Comparison of ENCODE assay signal across 29 cellular contexts in genomic region chr14:97361181-97361580, GRCh38.
"Had no signal": no experiment of that assay in that cellular context is flagged by ENCODE, and none has a peak within 500 bp of the region (broad histone marks: within the 10 kb centered on the region; RNA-seq: fewer than 3 reads in every experiment).

No MANE protein-coding gene starts in this region.

- H3K36me3 ChIP-seq: neural progenitor cell, neutrophil, ovary, right lobe of liver, sigmoid colon, stomach, thoracic aorta, thyroid gland, tibial nerve, upper lobe of left lung, vagina had no signal

- H3K4me2 ChIP-seq: neural progenitor cell had no signal

- H3K4me1 Mint-ChIP-seq: stimulated activated naive B cell treated with anti-CD40 and anti-IgM and Interleukin-4, amounts not matched to agents 10 μg/mL and 1 μg/mL and 100 μg/mL, for 72 hours had no signal

- H3K4me3 Mint-ChIP-seq: naive thymus-derived CD8-positive, alpha-beta T cell; natural killer cell treated with Interleukin-12 subunit alpha and Interleukin-12 subunit beta and Interleukin-15 and Interleukin-18, amount 100 ng/mL, for 72 hours; nephron progenitor cell; neural progenitor cell; stimulated activated effector memory CD8-positive, alpha-beta T cell treated with anti-CD3 and anti-CD28 coated beads, Interleukin-12 subunit alpha, Interleukin-12 subunit beta, amount 100 ng/mL, for 72 hours; stimulated activated naive B cell treated with anti-CD40 and anti-IgM and Interleukin-4, amounts not matched to agents 10 μg/mL and 1 μg/mL and 100 μg/mL, for 72 hours; stimulated activated naive CD8-positive, alpha-beta T cell treated with anti-CD3 and anti-CD28 coated beads, Interleukin-15, Interleukin-2, amounts not matched to agents 100 ng/mL and 50 ng/mL, for 24 hours had no signal

- H3K27me3 ChIP-seq: neural progenitor cell, neutrophil, ovary, right lobe of liver, stomach, thyroid gland, tibial nerve, upper lobe of left lung, vagina had no signal

- H3K9me3 Mint-ChIP-seq: naive thymus-derived CD8-positive, alpha-beta T cell; natural killer cell treated with Interleukin-12 subunit alpha and Interleukin-12 subunit beta and Interleukin-15 and Interleukin-18, amount 100 ng/mL, for 72 hours; nephron progenitor cell; stimulated activated effector memory CD8-positive, alpha-beta T cell treated with anti-CD3 and anti-CD28 coated beads, Interleukin-12 subunit alpha, Interleukin-12 subunit beta, amount 100 ng/mL, for 72 hours; stimulated activated naive B cell treated with anti-CD40 and anti-IgM and Interleukin-4, amounts not matched to agents 10 μg/mL and 1 μg/mL and 100 μg/mL, for 72 hours; stimulated activated naive CD8-positive, alpha-beta T cell treated with anti-CD3 and anti-CD28 coated beads, Interleukin-15, Interleukin-2, amounts not matched to agents 100 ng/mL and 50 ng/mL, for 24 hours had no signal

- H2AFZ ChIP-seq: neural progenitor cell, parathyroid adenoma had no signal

- H3K4me3 ChIP-seq: neural progenitor cell, ovary, psoas muscle, right lobe of liver, sigmoid colon, stomach, thoracic aorta, thyroid gland, tibial nerve, upper lobe of left lung, vagina had no signal

- H3K27ac ChIP-seq: neural progenitor cell, neutrophil, ovary, parathyroid adenoma, psoas muscle, right lobe of liver, sigmoid colon, stomach, thoracic aorta, thyroid gland, tibial nerve, upper lobe of left lung, vagina had no signal

- H3K79me2 ChIP-seq: parathyroid adenoma had no signal

- H3K9me3 ChIP-seq: neutrophil, ovary, psoas muscle, right lobe of liver, sigmoid colon, stomach, thoracic aorta, thyroid gland, tibial nerve, upper lobe of left lung, vagina had no signal

- H3K27ac Mint-ChIP-seq: naive thymus-derived CD8-positive, alpha-beta T cell; natural killer cell treated with Interleukin-12 subunit alpha and Interleukin-12 subunit beta and Interleukin-15 and Interleukin-18, amount 100 ng/mL, for 72 hours; nephron progenitor cell; progenitor cell of endocrine pancreas; stimulated activated effector memory CD8-positive, alpha-beta T cell treated with anti-CD3 and anti-CD28 coated beads, Interleukin-12 subunit alpha, Interleukin-12 subunit beta, amount 100 ng/mL, for 72 hours; stimulated activated naive B cell treated with anti-CD40 and anti-IgM and Interleukin-4, amounts not matched to agents 10 μg/mL and 1 μg/mL and 100 μg/mL, for 72 hours; stimulated activated naive CD8-positive, alpha-beta T cell treated with anti-CD3 and anti-CD28 coated beads, Interleukin-15, Interleukin-2, amounts not matched to agents 100 ng/mL and 50 ng/mL, for 24 hours had no signal

- H3K36me3 Mint-ChIP-seq: naive thymus-derived CD8-positive, alpha-beta T cell; natural killer cell treated with Interleukin-12 subunit alpha and Interleukin-12 subunit beta and Interleukin-15 and Interleukin-18, amount 100 ng/mL, for 72 hours; neural progenitor cell; stimulated activated effector memory CD8-positive, alpha-beta T cell treated with anti-CD3 and anti-CD28 coated beads, Interleukin-12 subunit alpha, Interleukin-12 subunit beta, amount 100 ng/mL, for 72 hours; stimulated activated naive B cell treated with anti-CD40 and anti-IgM and Interleukin-4, amounts not matched to agents 10 μg/mL and 1 μg/mL and 100 μg/mL, for 72 hours had no signal

- H3K9ac ChIP-seq: neural progenitor cell, parathyroid adenoma had no signal

- DNase-seq: naive thymus-derived CD8-positive, alpha-beta T cell; nephron progenitor cell; ovary; posterior cingulate gyrus; psoas muscle; right cardiac atrium; right lobe of liver; sigmoid colon; small intestine; stimulated activated CD4-positive, alpha-beta T cell treated with anti-CD3 and anti-CD28 coated beads, Interleukin-15, amount 100 ng/mL, for 24 hours; stimulated activated CD4-positive, alpha-beta T cell treated with anti-CD3 and anti-CD28 coated beads, Interleukin-2, amount 100 ng/mL, for 24 hours; stimulated activated CD4-positive, alpha-beta T cell treated with anti-CD3 and anti-CD28 coated beads, Interleukin-2, amount 100 ng/mL, for 48 hours; stimulated activated CD4-positive, alpha-beta T cell treated with anti-CD3 and anti-CD28 coated beads, Interleukin-4, amount 100 ng/mL, for 24 hours; stimulated activated naive B cell treated with anti-CD40 and anti-IgM and Interleukin-4, amounts not matched to agents 10 μg/mL and 1 μg/mL and 100 μg/mL, for 72 hours; stimulated activated naive CD4-positive, alpha-beta T cell treated with Interleukin-2 at 50 U/mL for 16 hours; stomach; thyroid gland; trophoblast cell; upper lobe of left lung had no signal
